ENCODE assay signal across 37 cellular contexts in genomic region chr12:14571779-14572178, GRCh38. TPM values are rescaled to one million over a fixed set of nuclear protein-coding genes. Genes with fewer than 3 reads are reported as not detected.
"Had no signal": no experiment of that assay in that cellular context is flagged by ENCODE, and none has a peak within 500 bp of the region (broad histone marks: within the 10 kb centered on the region; RNA-seq: fewer than 3 reads in every experiment).

No MANE protein-coding gene starts in this region.

- ATAC-seq: activated CD8-positive, alpha-beta T cell treated with anti-CD3 and anti-CD28 coated beads for 36 hours; activated naive CD8-positive, alpha-beta T cell treated with anti-CD3 and anti-CD28 coated beads, Interleukin-2, amount 50 U/mL, for 24 hours; activated T-cell treated with anti-CD3 and anti-CD28 coated beads, Interleukin-2, amount 50 U/mL, for 4 hours; activated T-cell treated with anti-CD3 and anti-CD28 coated beads, Interleukin-2, amount 50 U/mL, for 72 hours; activated T-helper 17 cell treated with anti-CD3 and anti-CD28 coated beads, Interleukin-2, amount 50 U/mL, for 72 hours; T-helper 17 cell had no signal

- FAIRE-seq: bronchial epithelial cell, TTC549 had no signal

- H3K27ac Mint-ChIP-seq: activated B cell treated with CpG ODN at 0.5 μM for 24 hours; activated CD4-positive, alpha-beta memory T cell treated with anti-CD3 and anti-CD28 coated beads for 36 hours; activated CD4-positive, alpha-beta T cell treated with anti-CD3 and anti-CD28 coated beads, Interleukin-2, amount 10 ng/mL, durations not matched to agents 24 days and 14 days; activated CD8-positive, alpha-beta T cell treated with anti-CD3 and anti-CD28 coated beads for 36 hours; activated naive CD4-positive, alpha-beta T cell treated with anti-CD3 and anti-CD28 coated beads for 36 hours; activated naive CD8-positive, alpha-beta T cell; activated naive CD8-positive, alpha-beta T cell treated with anti-CD3 and anti-CD28 coated beads, Interleukin-2, amount 10 ng/mL, durations not matched to agents 7 days and 5 days; activated naive CD8-positive, alpha-beta T cell treated with anti-CD3 and anti-CD28 coated beads, Interleukin-2, amount 50 U/mL, for 24 hours; activated T-cell treated with anti-CD3 and anti-CD28 coated beads, Interleukin-2, amount 50 U/mL, for 72 hours; activated T-helper 1 cell treated with anti-CD3 and anti-CD28 coated beads, Interleukin-12 subunit alpha, Interleukin-12 subunit beta, Interleukin-2, Interleukin-4 antibody, amounts not matched to agents 30 ng/mL and 10 ng/mL and 1 ng/mL, durations not matched to agents 14 hours and 24 hours and 36 hours; activated T-helper 17 cell treated with anti-CD3 and anti-CD28 coated beads, Interleukin-2, amount 50 U/mL, for 72 hours; brain; T-helper 17 cell had no signal

- DNase-seq: activated B cell treated with CpG ODN at 0.5 μM for 24 hours; activated CD4-positive, alpha-beta memory T cell treated with anti-CD3 and anti-CD28 coated beads for 36 hours; activated CD4-positive, alpha-beta T cell treated with anti-CD3 and anti-CD28 coated beads for 4 hours; activated CD4-positive, alpha-beta T cell treated with anti-CD3 and anti-CD28 coated beads, Interleukin-2, amount 10 ng/mL, durations not matched to agents 24 days and 14 days; activated CD4-positive, alpha-beta T cell treated with anti-CD3 and anti-CD28 coated beads, Interleukin-2, amount 50 U/mL, for 1 hour; activated CD4-positive, alpha-beta T cell treated with anti-CD3 and anti-CD28 coated beads, Interleukin-2, amount 50 U/mL, for 4 hours; activated CD4-positive, CD25-positive, alpha-beta regulatory T cell treated with anti-CD3 and anti-CD28 coated beads, Interleukin-2, amount 50 U/mL, for 72 hours; activated CD8-positive, alpha-beta memory T cell treated with anti-CD3 and anti-CD28 coated beads, Interleukin-2, amount 50 U/mL, for 4 hours; activated CD8-positive, alpha-beta T cell treated with anti-CD3 and anti-CD28 coated beads for 36 hours; activated effector memory CD4-positive, alpha-beta T cell treated with anti-CD3 and anti-CD28 coated beads, Interleukin-2, amount 50 U/mL, for 16 hours; activated gamma-delta T cell treated with Interleukin-2 at 50 U/mL for 16 hours; activated naive CD4-positive, alpha-beta T cell; activated naive CD4-positive, alpha-beta T cell treated with anti-CD3 and anti-CD28 coated beads for 36 hours; activated naive CD4-positive, alpha-beta T cell treated with anti-CD3 and anti-CD28 coated beads, Interleukin-2, amount 50 U/mL, for 16 hours; activated naive CD8-positive, alpha-beta T cell treated with anti-CD3 and anti-CD28 coated beads, Interleukin-2, amount 10 ng/mL, durations not matched to agents 7 days and 5 days; activated naive CD8-positive, alpha-beta T cell treated with anti-CD3 and anti-CD28 coated beads, Interleukin-2, amount 50 U/mL, for 24 hours; activated T-cell treated with anti-CD3 and anti-CD28 coated beads for 4 hours; activated T-cell treated with anti-CD3 and anti-CD28 coated beads, Interleukin-2, amount 50 U/mL, for 1 hour; activated T-cell treated with anti-CD3 and anti-CD28 coated beads, Interleukin-2, amount 50 U/mL, for 4 hours; activated T-cell treated with anti-CD3 and anti-CD28 coated beads, Interleukin-2, amount 50 U/mL, for 72 hours; amygdala; anterior cingulate cortex; caudate nucleus; cerebellar nuclear complex; T-helper 17 cell had no signal

- H3K27ac ChIP-seq: ascending aorta, cardiac muscle cell, VCaP had no signal

- H3K27me3 ChIP-seq: ascending aorta had no signal

- H3K36me3 ChIP-seq: ascending aorta, cardiac muscle cell had no signal

- H3K4me3 ChIP-seq: ascending aorta, cardiac muscle cell had no signal

- H3K36me3 Mint-ChIP-seq: activated CD4-positive, alpha-beta memory T cell treated with anti-CD3 and anti-CD28 coated beads for 36 hours; activated naive CD8-positive, alpha-beta T cell; activated naive CD8-positive, alpha-beta T cell treated with anti-CD3 and anti-CD28 coated beads, Interleukin-2, amount 10 ng/mL, durations not matched to agents 7 days and 5 days; brain had no signal

- H3K4me1 ChIP-seq: ascending aorta had no signal

- H3K9me3 Mint-ChIP-seq: activated B cell treated with CpG ODN at 0.5 μM for 24 hours; activated CD4-positive, alpha-beta memory T cell treated with anti-CD3 and anti-CD28 coated beads for 36 hours; activated CD4-positive, alpha-beta T cell treated with anti-CD3 and anti-CD28 coated beads, Interleukin-2, amount 10 ng/mL, durations not matched to agents 24 days and 14 days; activated CD8-positive, alpha-beta T cell treated with anti-CD3 and anti-CD28 coated beads for 36 hours; activated naive CD4-positive, alpha-beta T cell treated with anti-CD3 and anti-CD28 coated beads for 36 hours; activated naive CD8-positive, alpha-beta T cell treated with anti-CD3 and anti-CD28 coated beads, Interleukin-2, amount 10 ng/mL, durations not matched to agents 7 days and 5 days; activated naive CD8-positive, alpha-beta T cell treated with anti-CD3 and anti-CD28 coated beads, Interleukin-2, amount 50 U/mL, for 24 hours; activated T-cell treated with anti-CD3 and anti-CD28 coated beads, Interleukin-2, amount 50 U/mL, for 4 hours; activated T-cell treated with anti-CD3 and anti-CD28 coated beads, Interleukin-2, amount 50 U/mL, for 72 hours; activated T-helper 1 cell treated with anti-CD3 and anti-CD28 coated beads, Interleukin-12 subunit alpha, Interleukin-12 subunit beta, Interleukin-2, Interleukin-4 antibody, amounts not matched to agents 30 ng/mL and 10 ng/mL and 1 ng/mL, durations not matched to agents 14 hours and 24 hours and 36 hours; activated T-helper 17 cell treated with anti-CD3 and anti-CD28 coated beads, Interleukin-2, amount 50 U/mL, for 72 hours; central memory CD8-positive, alpha-beta T cell had no signal

RNA-seq across cellular contexts. Expression of gene PLBD1, which starts 4.1 kb away (rescaled TPM):
- total RNA-seq: activated CD4-positive, alpha-beta memory T cell treated with anti-CD3 and anti-CD28 coated beads for 36 hours; activated CD4-positive, alpha-beta T cell treated with anti-CD3 and anti-CD28 coated beads, Interleukin-2, amount 10 ng/mL, durations not matched to agents 24 days and 14 days; activated naive CD4-positive, alpha-beta T cell treated with anti-CD3 and anti-CD28 coated beads for 36 hours; activated T-cell treated with anti-CD3 and anti-CD28 coated beads, Interleukin-2, amount 50 U/mL, for 72 hours; activated T-helper 1 cell treated with anti-CD3 and anti-CD28 coated beads, Interleukin-12 subunit alpha, Interleukin-12 subunit beta, Interleukin-2, Interleukin-4 antibody, amounts not matched to agents 30 ng/mL and 10 ng/mL and 1 ng/mL, durations not matched to agents 14 hours and 24 hours and 36 hours; activated T-helper 17 cell treated with anti-CD3 and anti-CD28 coated beads, Interleukin-2, amount 50 U/mL, for 72 hours; T-helper 1 cell treated with Interleukin-12 subunit alpha and Interleukin-12 subunit beta and Interleukin-4 antibody, amounts not matched to agents 30 ng/mL and 1 ng/mL, for 36 hours; T-helper 2 cell treated with Interferon-gamma antibody and Interleukin-4, amounts not matched to agents 100 ng/mL and 5 ng/mL, for 36 hours had no signal
